In the genomic region with DNA sequence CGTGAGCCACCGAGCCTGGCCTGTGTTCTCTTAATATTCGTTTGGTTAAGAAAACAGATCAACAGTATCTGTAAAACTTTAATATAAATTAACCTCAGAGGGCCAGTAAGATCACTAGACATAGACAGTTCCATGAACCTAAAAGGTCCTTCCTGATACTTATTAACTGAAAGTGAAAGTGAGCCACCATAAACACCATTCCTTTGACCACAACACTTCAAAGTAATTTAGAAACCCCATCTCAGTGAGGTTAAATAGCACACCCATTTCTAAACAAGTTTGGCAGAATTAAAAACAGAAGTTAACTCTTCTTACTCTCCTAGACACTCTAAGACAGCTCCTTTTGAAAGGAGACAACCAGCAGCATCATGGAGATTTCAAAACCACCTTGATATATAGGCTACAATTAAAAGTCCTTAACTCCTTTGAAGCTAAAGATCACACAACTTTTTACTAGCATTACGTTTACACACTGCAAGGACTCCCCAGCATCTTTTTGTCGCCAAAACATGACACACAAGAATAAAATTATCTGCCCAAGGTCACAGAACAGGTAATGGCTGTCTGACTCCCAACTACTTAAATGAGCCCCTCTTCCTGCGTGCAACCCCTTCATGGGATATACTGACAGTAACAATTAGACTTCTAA, we compare ENCODE assay signal across 8 cellular contexts. TPM values are rescaled to one million over a fixed set of nuclear protein-coding genes. Genes with fewer than 3 reads are reported as not detected.
DNase-seq lines count a peak whose midpoint lies in the region; ATAC-seq and TF ChIP-seq lines count a peak whose summit lies in the region.

No MANE protein-coding gene starts in this region.

- POLR2A ChIA-PET in activated CD4-positive, alpha-beta T cell treated with anti-CD3 and anti-CD28 coated beads for 36 hours (lab: Charles Lee), result no interaction called here

- no peaks in the 10 kb centered on the region for H3K36me3 Mint-ChIP-seq in activated CD4-positive, alpha-beta T cell treated with anti-CD3 and anti-CD28 coated beads for 36 hours (ENCODE audit: low read depth)
- H3K36me3 Mint-ChIP-seq in neural progenitor cell, result peaks cover 2% of the 10 kb centered on the region

- H3F3A ChIP-seq in neural progenitor cell (ENCODE audit: low read depth), result peaks cover 13% of the 10 kb centered on the region

- H3K4me1 Mint-ChIP-seq in activated CD4-positive, alpha-beta T cell treated with anti-CD3 and anti-CD28 coated beads for 36 hours, result peaks cover 59% of the 10 kb centered on the region
- peaks cover 31% of the 10 kb centered on the region for H3K4me1 Mint-ChIP-seq in neural progenitor cell

- H3K4me3 ChIP-seq in effector memory CD4-positive, alpha-beta T cell (ENCODE audit: insufficient read depth, low read depth, low read length, poor library complexity, severe bottlenecking), result peak overlapping the region; percentile 88
- peak overlapping the region; percentile 96 for H3K4me3 ChIP-seq in neural progenitor cell

- TF ChIP-seq CTCF in neural progenitor cell (IDR thresholded peaks at IDR 0.05) (no peak), omental fat pad (IDR thresholded peaks at IDR 0.05) (no peak)

- CTCF ChIA-PET in activated CD4-positive, alpha-beta T cell treated with anti-CD3 and anti-CD28 coated beads for 36 hours (lab: Charles Lee), result interaction anchor here (0.7 kb wide), 2 partner anchors 92 to 164 kb away, joined by 3 read pairs; no protein-coding TSS in a partner anchor

- peaks cover 13% of the 10 kb centered on the region for H3K4me1 ChIP-seq in effector memory CD4-positive, alpha-beta T cell (ENCODE audit: control insufficient read depth, insufficient read depth, low read length, poor library complexity, severe bottlenecking)
- peaks cover 13% of the 10 kb centered on the region for H3K4me1 ChIP-seq in neural progenitor cell

- H2AFZ ChIP-seq in neural progenitor cell (replicated peaks), result no peak overlapping the region

- H3K9me3 ChIP-seq in effector memory CD4-positive, alpha-beta T cell (ENCODE audit: control insufficient read depth, low read length), result no peaks in the 10 kb centered on the region
- H3K9me3 ChIP-seq in neural progenitor cell (ENCODE audit: low read depth), result no peaks in the 10 kb centered on the region

- H3K79me2 ChIP-seq in neural progenitor cell (ENCODE audit: low read depth), result peaks cover 43% of the 10 kb centered on the region

- peaks cover 31% of the 10 kb centered on the region for H4K20me1 ChIP-seq in neural progenitor cell (ENCODE audit: low read depth)

- H3K4me3 Mint-ChIP-seq in activated CD4-positive, alpha-beta T cell treated with anti-CD3 and anti-CD28 coated beads for 36 hours, result peak overlapping the region; percentile 77
- peak overlapping the region; percentile 89 for H3K4me3 Mint-ChIP-seq in neural progenitor cell

- peak overlapping the region; percentile 36 for H3K27ac ChIP-seq in effector memory CD4-positive, alpha-beta T cell (ENCODE audit: insufficient read depth, low read length, poor library complexity, severe bottlenecking)
- H3K27ac ChIP-seq in neural progenitor cell, result no peak overlapping the region

- intact Hi-C loops in activated CD4-positive, alpha-beta T cell treated with anti-CD3 and anti-CD28 coated beads for 36 hours (cut with DNase I, micrococcal nuclease), result loop anchor here (5.0 kb wide), 2 partner anchors 45 to 165 kb away; no protein-coding TSS in a partner anchor

- H3K27me3 Mint-ChIP-seq in activated CD4-positive, alpha-beta T cell treated with anti-CD3 and anti-CD28 coated beads for 36 hours, result no peaks in the 10 kb centered on the region
- peaks cover 2% of the 10 kb centered on the region for H3K27me3 Mint-ChIP-seq in neural progenitor cell (ENCODE audit: insufficient read depth, low read depth)

- H3K27ac Mint-ChIP-seq in activated CD4-positive, alpha-beta T cell treated with anti-CD3 and anti-CD28 coated beads for 36 hours, result peak overlapping the region; percentile 56
- H3K27ac Mint-ChIP-seq in neural progenitor cell, result no peak overlapping the region

- H3K36me3 ChIP-seq in effector memory CD4-positive, alpha-beta T cell (ENCODE audit: control insufficient read depth, insufficient read depth, low read length), result no peaks in the 10 kb centered on the region
- H3K36me3 ChIP-seq in neural progenitor cell, result no peaks in the 10 kb centered on the region

- ATAC-seq in activated CD4-positive, alpha-beta T cell treated with anti-CD3 and anti-CD28 coated beads for 36 hours, result no peak
- ATAC-seq in omental fat pad (ENCODE audit: low FRiP score) (no peak), HG03095 (IDR thresholded peaks at IDR 0.05; ENCODE audit: unreplicated experiment) (no peak)

- no peaks in the 10 kb centered on the region for H3K9me3 Mint-ChIP-seq in activated CD4-positive, alpha-beta T cell treated with anti-CD3 and anti-CD28 coated beads for 36 hours (ENCODE audit: low read depth)
- H3K9me3 Mint-ChIP-seq in neural progenitor cell, result no peaks in the 10 kb centered on the region

- peak overlapping the region; percentile 88 for H3K4me2 ChIP-seq in neural progenitor cell

- H3K9ac ChIP-seq in neural progenitor cell, result no peak overlapping the region

- H3K27me3 ChIP-seq in effector memory CD4-positive, alpha-beta T cell (replicated peaks; ENCODE audit: control insufficient read depth, insufficient read depth, low read length, poor library complexity, severe bottlenecking), result no peaks in the 10 kb centered on the region
- H3K27me3 ChIP-seq in neural progenitor cell, result peaks cover 16% of the 10 kb centered on the region

- no peak for DNase-seq in activated CD4-positive, alpha-beta T cell treated with anti-CD3 and anti-CD28 coated beads for 36 hours
- no peak for DNase-seq in activated CD4-positive, alpha-beta T cell treated with anti-CD3 and anti-CD28 coated beads for 4 hours
- peak; percentile 67 for DNase-seq in NOMO-1 treated with DMSO at 0.1 percent for 48 hours (lab: John Stamatoyannopoulos, UW; ENCODE audit: unreplicated experiment)
- DNase-seq in effector memory CD4-positive, alpha-beta T cell, result no peak
- DNase-seq in neural progenitor cell (ENCODE audit: low spot score), result no peak
- DNase-seq in omental fat pad (ENCODE audit: low spot score), result no peak
- no peak for DNase-seq in NCI-H774 (lab: John Stamatoyannopoulos, UW)

RNA-seq across cellular contexts. Expression of gene RNF19B, which starts 2.2 kb away (rescaled TPM):
- 10 to 100 TPM; 22.5 to 23.9 TPM for total RNA-seq in activated CD4-positive, alpha-beta T cell treated with anti-CD3 and anti-CD28 coated beads for 36 hours
- total RNA-seq in neural progenitor cell (ENCODE audit: low replicate concordance), result 11.5 and 14.2 TPM in 2 replicates
- 10 to 100 TPM; 15.0 to 38.8 (median 29.2) TPM for total RNA-seq in omental fat pad
